Comparison of ENCODE assay signal across 2 cellular contexts in the genomic region with DNA sequence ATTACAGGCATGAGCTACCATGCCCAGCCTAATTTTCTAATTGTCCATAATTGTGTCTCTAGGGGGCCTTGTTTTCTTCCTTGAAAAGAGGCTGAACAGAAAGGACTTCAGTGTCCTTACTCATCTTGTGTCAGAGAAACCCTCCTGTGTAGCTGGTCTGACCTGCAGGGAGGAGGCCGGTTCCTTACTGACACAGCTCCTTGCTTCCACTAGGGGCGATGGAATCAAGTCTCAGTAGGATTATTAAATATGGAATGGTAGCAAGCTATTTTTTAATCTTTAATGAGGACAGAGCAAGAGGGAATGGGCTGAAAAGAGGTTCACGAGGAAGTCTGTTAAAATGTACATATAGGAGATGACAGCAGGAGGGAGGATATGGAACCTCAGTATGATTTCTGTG.
TF ChIP-seq lines count a peak whose summit lies in the region.

No MANE protein-coding gene starts in this region.

TF ChIP-seq in GM23338, 12 proteins besides CTCF, POLR2A, EP300 and RAD21:
- TF ChIP-seq, protein P1, sequence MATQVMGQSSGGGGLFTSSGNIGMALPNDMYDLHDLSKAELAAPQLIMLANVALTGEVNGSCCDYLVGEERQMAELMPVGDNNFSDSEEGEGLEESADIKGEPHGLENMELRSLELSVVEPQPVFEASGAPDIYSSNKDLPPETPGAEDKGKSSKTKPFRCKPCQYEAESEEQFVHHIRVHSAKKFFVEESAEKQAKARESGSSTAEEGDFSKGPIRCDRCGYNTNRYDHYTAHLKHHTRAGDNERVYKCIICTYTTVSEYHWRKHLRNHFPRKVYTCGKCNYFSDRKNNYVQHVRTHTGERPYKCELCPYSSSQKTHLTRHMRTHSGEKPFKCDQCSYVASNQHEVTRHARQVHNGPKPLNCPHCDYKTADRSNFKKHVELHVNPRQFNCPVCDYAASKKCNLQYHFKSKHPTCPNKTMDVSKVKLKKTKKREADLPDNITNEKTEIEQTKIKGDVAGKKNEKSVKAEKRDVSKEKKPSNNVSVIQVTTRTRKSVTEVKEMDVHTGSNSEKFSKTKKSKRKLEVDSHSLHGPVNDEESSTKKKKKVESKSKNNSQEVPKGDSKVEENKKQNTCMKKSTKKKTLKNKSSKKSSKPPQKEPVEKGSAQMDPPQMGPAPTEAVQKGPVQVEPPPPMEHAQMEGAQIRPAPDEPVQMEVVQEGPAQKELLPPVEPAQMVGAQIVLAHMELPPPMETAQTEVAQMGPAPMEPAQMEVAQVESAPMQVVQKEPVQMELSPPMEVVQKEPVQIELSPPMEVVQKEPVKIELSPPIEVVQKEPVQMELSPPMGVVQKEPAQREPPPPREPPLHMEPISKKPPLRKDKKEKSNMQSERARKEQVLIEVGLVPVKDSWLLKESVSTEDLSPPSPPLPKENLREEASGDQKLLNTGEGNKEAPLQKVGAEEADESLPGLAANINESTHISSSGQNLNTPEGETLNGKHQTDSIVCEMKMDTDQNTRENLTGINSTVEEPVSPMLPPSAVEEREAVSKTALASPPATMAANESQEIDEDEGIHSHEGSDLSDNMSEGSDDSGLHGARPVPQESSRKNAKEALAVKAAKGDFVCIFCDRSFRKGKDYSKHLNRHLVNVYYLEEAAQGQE (IDR thresholded peaks at IDR 0.05; ENCODE audit: unreplicated experiment) = no peak
- TF ChIP-seq STAT1 (IDR thresholded peaks at IDR 0.05; ENCODE audit: unreplicated experiment) = no peak
- no peak for TF ChIP-seq POLR2AphosphoS5 (IDR thresholded peaks at IDR 0.05; ENCODE audit: low read depth)
- no peak for TF ChIP-seq CREB1 (CRISPR knock-in tag; IDR thresholded peaks at IDR 0.05; ENCODE audit: low read depth)
- no peak for TF ChIP-seq EZH2 (IDR thresholded peaks at IDR 0.05; ENCODE audit: low read depth, unreplicated experiment)
- TF ChIP-seq, protein P2, sequence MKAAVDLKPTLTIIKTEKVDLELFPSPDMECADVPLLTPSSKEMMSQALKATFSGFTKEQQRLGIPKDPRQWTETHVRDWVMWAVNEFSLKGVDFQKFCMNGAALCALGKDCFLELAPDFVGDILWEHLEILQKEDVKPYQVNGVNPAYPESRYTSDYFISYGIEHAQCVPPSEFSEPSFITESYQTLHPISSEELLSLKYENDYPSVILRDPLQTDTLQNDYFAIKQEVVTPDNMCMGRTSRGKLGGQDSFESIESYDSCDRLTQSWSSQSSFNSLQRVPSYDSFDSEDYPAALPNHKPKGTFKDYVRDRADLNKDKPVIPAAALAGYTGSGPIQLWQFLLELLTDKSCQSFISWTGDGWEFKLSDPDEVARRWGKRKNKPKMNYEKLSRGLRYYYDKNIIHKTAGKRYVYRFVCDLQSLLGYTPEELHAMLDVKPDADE (IDR thresholded peaks at IDR 0.05) = no peak

TF ChIP-seq in SK-N-SH, 30 proteins besides CTCF, POLR2A, EP300 and RAD21:
- TF ChIP-seq, protein P3, sequence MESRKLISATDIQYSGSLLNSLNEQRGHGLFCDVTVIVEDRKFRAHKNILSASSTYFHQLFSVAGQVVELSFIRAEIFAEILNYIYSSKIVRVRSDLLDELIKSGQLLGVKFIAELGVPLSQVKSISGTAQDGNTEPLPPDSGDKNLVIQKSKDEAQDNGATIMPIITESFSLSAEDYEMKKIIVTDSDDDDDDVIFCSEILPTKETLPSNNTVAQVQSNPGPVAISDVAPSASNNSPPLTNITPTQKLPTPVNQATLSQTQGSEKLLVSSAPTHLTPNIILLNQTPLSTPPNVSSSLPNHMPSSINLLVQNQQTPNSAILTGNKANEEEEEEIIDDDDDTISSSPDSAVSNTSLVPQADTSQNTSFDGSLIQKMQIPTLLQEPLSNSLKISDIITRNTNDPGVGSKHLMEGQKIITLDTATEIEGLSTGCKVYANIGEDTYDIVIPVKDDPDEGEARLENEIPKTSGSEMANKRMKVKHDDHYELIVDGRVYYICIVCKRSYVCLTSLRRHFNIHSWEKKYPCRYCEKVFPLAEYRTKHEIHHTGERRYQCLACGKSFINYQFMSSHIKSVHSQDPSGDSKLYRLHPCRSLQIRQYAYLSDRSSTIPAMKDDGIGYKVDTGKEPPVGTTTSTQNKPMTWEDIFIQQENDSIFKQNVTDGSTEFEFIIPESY (IDR thresholded peaks at IDR 0.05; ENCODE audit: borderline replicate concordance, low read depth) = no peak
- TF ChIP-seq, protein P4, sequence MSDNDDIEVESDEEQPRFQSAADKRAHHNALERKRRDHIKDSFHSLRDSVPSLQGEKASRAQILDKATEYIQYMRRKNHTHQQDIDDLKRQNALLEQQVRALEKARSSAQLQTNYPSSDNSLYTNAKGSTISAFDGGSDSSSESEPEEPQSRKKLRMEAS (IDR thresholded peaks at IDR 0.05; ENCODE audit: low read depth) = no peak
- no peak for TF ChIP-seq TEAD4 (IDR thresholded peaks at IDR 0.05; ENCODE audit: borderline replicate concordance, insufficient read depth)
- no peak for TF ChIP-seq NFIC (IDR thresholded peaks at IDR 0.05; ENCODE audit: borderline replicate concordance)
- TF ChIP-seq, protein P5, sequence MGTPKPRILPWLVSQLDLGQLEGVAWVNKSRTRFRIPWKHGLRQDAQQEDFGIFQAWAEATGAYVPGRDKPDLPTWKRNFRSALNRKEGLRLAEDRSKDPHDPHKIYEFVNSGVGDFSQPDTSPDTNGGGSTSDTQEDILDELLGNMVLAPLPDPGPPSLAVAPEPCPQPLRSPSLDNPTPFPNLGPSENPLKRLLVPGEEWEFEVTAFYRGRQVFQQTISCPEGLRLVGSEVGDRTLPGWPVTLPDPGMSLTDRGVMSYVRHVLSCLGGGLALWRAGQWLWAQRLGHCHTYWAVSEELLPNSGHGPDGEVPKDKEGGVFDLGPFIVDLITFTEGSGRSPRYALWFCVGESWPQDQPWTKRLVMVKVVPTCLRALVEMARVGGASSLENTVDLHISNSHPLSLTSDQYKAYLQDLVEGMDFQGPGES (IDR thresholded peaks at IDR 0.05; ENCODE audit: low read depth, low read length) = no peak
- TF ChIP-seq MXI1 (IDR thresholded peaks at IDR 0.05; ENCODE audit: low read depth, low read length) = no peak
- TF ChIP-seq, protein P1 (IDR thresholded peaks at IDR 0.05; ENCODE audit: low read depth, low read length) = no peak
- TF ChIP-seq POLR2AphosphoS5 (IDR thresholded peaks at IDR 0.05; ENCODE audit: low read depth, low read length) = no peak
- no peak for TF ChIP-seq EZH2phosphoT487 (IDR thresholded peaks at IDR 0.05; ENCODE audit: borderline replicate concordance, low read depth)
- no peak for TF ChIP-seq FOXM1 (IDR thresholded peaks at IDR 0.05; ENCODE audit: low read depth)
- TF ChIP-seq, protein P6, sequence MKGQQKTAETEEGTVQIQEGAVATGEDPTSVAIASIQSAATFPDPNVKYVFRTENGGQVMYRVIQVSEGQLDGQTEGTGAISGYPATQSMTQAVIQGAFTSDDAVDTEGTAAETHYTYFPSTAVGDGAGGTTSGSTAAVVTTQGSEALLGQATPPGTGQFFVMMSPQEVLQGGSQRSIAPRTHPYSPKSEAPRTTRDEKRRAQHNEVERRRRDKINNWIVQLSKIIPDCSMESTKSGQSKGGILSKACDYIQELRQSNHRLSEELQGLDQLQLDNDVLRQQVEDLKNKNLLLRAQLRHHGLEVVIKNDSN (IDR thresholded peaks at IDR 0.05; ENCODE audit: borderline replicate concordance, low read depth) = no peak
- no peak for TF ChIP-seq JUND (IDR thresholded peaks at IDR 0.05)
- TF ChIP-seq TCF12 (IDR thresholded peaks at IDR 0.05) = no peak
- TF ChIP-seq RFX5 (IDR thresholded peaks at IDR 0.05; ENCODE audit: low read length) = no peak
